In the genomic region with DNA sequence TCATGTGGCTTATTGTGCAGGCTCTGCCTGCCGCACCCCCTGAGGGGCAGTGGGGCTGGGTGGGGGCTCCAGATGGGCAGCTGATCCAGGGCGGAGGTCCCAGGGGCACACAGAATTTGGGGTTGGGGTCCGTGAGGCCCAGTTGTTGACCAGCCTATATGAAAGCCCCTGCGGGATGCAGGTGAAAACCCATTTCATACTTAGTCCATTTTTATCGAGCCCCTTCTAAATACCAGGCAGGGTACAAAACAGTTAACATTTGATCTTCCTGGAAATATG, we compare ENCODE assay signal across 16 cellular contexts. TPM values are rescaled to one million over a fixed set of nuclear protein-coding genes. Genes with fewer than 3 reads are reported as not detected.
DNase-seq lines count a peak whose midpoint lies in the region; ATAC-seq and TF ChIP-seq lines count a peak whose summit lies in the region.
"Had no signal": no experiment of that assay in that cellular context is flagged by ENCODE, and none has a peak within 500 bp of the region (broad histone marks: within the 10 kb centered on the region; RNA-seq: fewer than 3 reads in every experiment).

No MANE protein-coding gene starts in this region.

- H2AFZ ChIP-seq in osteoblast (ENCODE audit: low read length): no peak overlapping the region
- H2AFZ ChIP-seq: GM23248 had no signal

- H3K27ac ChIP-seq in coronary artery (no peak overlapping the region), osteoblast (ENCODE audit: low read depth, low read length) (no peak overlapping the region), body of pancreas (no peak overlapping the region)
- H3K27ac ChIP-seq: GM23248 had no signal

- H3K9me3 ChIP-seq in T-helper 17 cell (ENCODE audit: control insufficient read depth, low read length, poor library complexity, severe bottlenecking) (no peaks in the 10 kb centered on the region), osteoblast (ENCODE audit: low read depth, low read length) (no peaks in the 10 kb centered on the region), body of pancreas (no peaks in the 10 kb centered on the region)
- H3K9me3 ChIP-seq: BE2C, HAP-1 had no signal

- H3K4me2 ChIP-seq in osteoblast (ENCODE audit: insufficient read depth, low read length): no peak overlapping the region

- H3K9me3 Mint-ChIP-seq in Calu3 (ENCODE audit: low read depth, unreplicated experiment): no peaks in the 10 kb centered on the region
- H3K9me3 Mint-ChIP-seq: CD8-positive, alpha-beta memory T cell had no signal

- CTCF ChIA-PET in Calu3 (lab: Charles Lee): no interaction called here

- H3K4me1 ChIP-seq in osteoblast (ENCODE audit: insufficient read depth, low read length) (peaks cover 35% of the 10 kb centered on the region), body of pancreas (no peaks in the 10 kb centered on the region)
- H3K4me1 ChIP-seq: BE2C, HAP-1 had no signal

- H3K4me3 ChIP-seq in coronary artery: no peak overlapping the region
- H3K4me3 ChIP-seq in osteoblast (ENCODE audit: insufficient read depth, low read length): no peak overlapping the region
- H3K4me3 ChIP-seq in body of pancreas: no peak overlapping the region
- H3K4me3 ChIP-seq: GM23248, HAP-1 had no signal

- H3K4me1 Mint-ChIP-seq in T-helper 17 cell (peaks cover 4% of the 10 kb centered on the region), Calu3 (ENCODE audit: low read depth, unreplicated experiment) (no peaks in the 10 kb centered on the region)

- ATAC-seq in T-helper 17 cell (no peak), body of pancreas (no peak)

- H3K36me3 ChIP-seq in osteoblast (ENCODE audit: insufficient read depth, low read length) (no peaks in the 10 kb centered on the region), body of pancreas (replicated peaks in 1 of 2; ENCODE audit: insufficient read depth in 1 of 2, low read depth in 2 of 2) (no peaks in the 10 kb centered on the region)
- H3K36me3 ChIP-seq: BE2C, HAP-1 had no signal

- no peaks in the 10 kb centered on the region for H4K20me1 ChIP-seq in osteoblast (ENCODE audit: insufficient read depth, low read length)

- WGBS in body of pancreas, 2 donors: 95 to 98% methylated on average over 4 to 5 of the region's 5 CpGs

- no peak overlapping the region for H3K4me3 Mint-ChIP-seq in T-helper 17 cell
- no peak overlapping the region for H3K4me3 Mint-ChIP-seq in Calu3 (ENCODE audit: low read depth, unreplicated experiment)
- H3K4me3 Mint-ChIP-seq: CD4-positive, CD25-positive, alpha-beta regulatory T cell; CD8-positive, alpha-beta memory T cell had no signal

- intact Hi-C loops in body of pancreas (cut with DNase I) (no loop called here), Calu3 (cut with micrococcal nuclease; ENCODE audit: unreplicated experiment) (no loop called here)

- no peak for TF ChIP-seq POLR2A in body of pancreas (IDR thresholded peaks at IDR 0.05)

- TF ChIP-seq CTCF in coronary artery (IDR thresholded peaks at IDR 0.05) (no peak), osteoblast (IDR thresholded peaks at IDR 0.05; ENCODE audit: extremely low read depth, low read depth, low read length) (no peak), body of pancreas (IDR thresholded peaks at IDR 0.05) (no peak), Calu3 (IDR thresholded peaks at IDR 0.05; ENCODE audit: unreplicated experiment) (no peak)

- H3K27ac Mint-ChIP-seq in T-helper 17 cell (peak overlapping the region; percentile 63), Calu3 (ENCODE audit: unreplicated experiment) (no peak overlapping the region)
- H3K27ac Mint-ChIP-seq: CD4-positive, CD25-positive, alpha-beta regulatory T cell; CD8-positive, alpha-beta memory T cell had no signal

- no peak for DNase-seq in T-helper 17 cell
- peak; percentile 49 for DNase-seq in coronary artery (ENCODE audit: low spot score)
- peak; percentile 34 for DNase-seq in osteoblast (ENCODE audit: insufficient read length, low spot score, missing footprints)
- peak; percentile 14 for DNase-seq in ureter (ENCODE audit: low spot score)
- DNase-seq in body of pancreas: no peak
- DNase-seq in Calu3: no peak
- DNase-seq: BE2C; C1 segment of cervical spinal cord; CD4-positive, CD25-positive, alpha-beta regulatory T cell; CD8-positive, alpha-beta memory T cell; COR-L47; DMS153; DMS79; GDM1; GM23248 had no signal

- H3K27me3 Mint-ChIP-seq in T-helper 17 cell (peaks cover 31% of the 10 kb centered on the region), Calu3 (ENCODE audit: unreplicated experiment) (peaks cover 38% of the 10 kb centered on the region)

- H3K27me3 ChIP-seq in osteoblast (ENCODE audit: insufficient read depth, low read length) (no peaks in the 10 kb centered on the region), body of pancreas (no peaks in the 10 kb centered on the region)
- H3K27me3 ChIP-seq: BE2C had no signal

- no TSS peak for BruUV-seq in Calu3 (replicated peaks; lab: Mats Ljungman, UMichigan)

- H3K36me3 Mint-ChIP-seq in T-helper 17 cell (ENCODE audit: low read depth) (peaks cover 2% of the 10 kb centered on the region), Calu3 (ENCODE audit: insufficient read depth, unreplicated experiment) (no peaks in the 10 kb centered on the region)
- H3K36me3 Mint-ChIP-seq: CD4-positive, CD25-positive, alpha-beta regulatory T cell had no signal

- no peaks in the 10 kb centered on the region for H3K79me2 ChIP-seq in osteoblast (ENCODE audit: insufficient read depth, low read length)

RNA-seq across cellular contexts. Expression of a gene that starts 30.6 kb away (rescaled TPM):
- total RNA-seq in T-helper 17 cell: under 1 TPM; 0.23 to 0.75 TPM
- total RNA-seq in osteoblast: under 0.01 TPM in 2 replicates
- total RNA-seq in ureter: 0.78 TPM
- 1 to 10 TPM in 1 of 2 donors, under 1 TPM in 1; 0.33 to 1.8 TPM for total RNA-seq in body of pancreas
- total RNA-seq in Calu3 (2022): 0.05 and 0.39 TPM in 2 replicates
- total RNA-seq: CD4-positive, CD25-positive, alpha-beta regulatory T cell; CD8-positive, alpha-beta memory T cell; GM23248 had no signal

RNA-seq across cellular contexts. Expression of a gene that starts 39.8 kb away (rescaled TPM):
- total RNA-seq in T-helper 17 cell (10 to 100 TPM; 26.4 TPM), osteoblast (28.3 and 36.6 TPM in 2 replicates), ureter (43.5 TPM), body of pancreas (10 to 100 TPM; 25.9 to 26.7 TPM), Calu3 (2022) (47.6 and 48.9 TPM in 2 replicates)

Comparison
In these comparisons a context has a peak if more than half of its experiments do, and no peak if none do; other contexts are left out.
1. DNase-seq: peak in coronary artery (single experiment), osteoblast (single experiment) and ureter (single experiment); none in T-helper 17 cell (0 of 3), body of pancreas (0 of 4) and Calu3 (single experiment).